Comparison of ENCODE assay signal across 26 cellular contexts in the genomic region with DNA sequence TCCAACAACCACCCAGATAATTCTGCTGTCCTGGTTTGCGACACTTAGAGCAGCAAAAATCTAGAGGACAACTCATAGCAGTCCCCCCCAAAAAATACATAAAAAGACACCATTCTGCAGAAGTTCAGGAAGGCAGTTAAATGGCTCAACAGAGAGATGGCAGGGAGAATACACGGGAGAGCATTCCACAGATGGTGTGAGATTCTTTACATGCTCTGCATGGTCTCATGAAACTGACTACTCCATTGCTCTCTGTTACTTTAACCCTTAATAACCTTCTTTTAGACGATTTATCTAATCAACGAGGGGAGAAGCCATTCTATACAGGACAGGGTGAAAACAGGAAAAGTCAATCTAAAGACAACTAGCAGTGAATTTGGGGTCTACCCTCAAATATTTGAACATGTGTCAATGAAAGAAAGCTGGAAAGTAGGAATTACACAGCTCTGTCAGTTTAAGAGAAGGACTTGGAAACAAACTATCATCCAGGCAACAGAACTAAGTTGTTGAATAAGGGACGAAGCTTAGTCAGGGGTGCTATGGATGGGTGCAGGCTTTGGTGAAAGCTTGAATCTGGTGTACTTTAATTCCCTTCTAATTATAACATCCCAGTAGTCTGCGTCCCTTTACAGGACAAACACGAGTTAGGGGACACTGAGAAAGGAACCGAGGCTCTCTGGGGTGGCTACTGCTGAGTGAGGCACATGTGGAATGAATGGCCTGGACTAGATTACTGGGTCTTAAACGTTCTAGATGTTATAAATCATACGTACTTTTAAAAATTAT. TPM values are rescaled to one million over a fixed set of nuclear protein-coding genes. Genes with fewer than 3 reads are reported as not detected.
DNase-seq lines count a peak whose midpoint lies in the region; TF ChIP-seq lines count a peak whose summit lies in the region.
"Had no signal": no experiment of that assay in that cellular context is flagged by ENCODE, and none has a peak within 500 bp of the region (broad histone marks: within the 10 kb centered on the region; RNA-seq: fewer than 3 reads in every experiment).

No MANE protein-coding gene starts in this region.

- peak overlapping the region; percentile 67 to 92 for H3K27ac ChIP-seq in right atrium auricular region
- H3K27ac ChIP-seq in skin epidermis = peak overlapping the region in 19 of 21 experiments; percentile 33 to 99 (median 93)
- H3K27ac ChIP-seq: parathyroid adenoma, PC-9, tibial nerve had no signal

- H3K9me3 Mint-ChIP-seq in HFFc6 (no peaks in the 10 kb centered on the region), endothelial cell (ENCODE audit: unreplicated experiment) (no peaks in the 10 kb centered on the region)

- H3K36me3 Mint-ChIP-seq in HFFc6 (ENCODE audit: low read depth) = peaks cover 21% of the 10 kb centered on the region
- no peaks in the 10 kb centered on the region for H3K36me3 Mint-ChIP-seq in endothelial cell (ENCODE audit: low read depth, unreplicated experiment)
- H3K36me3 Mint-ChIP-seq: CD8-positive, alpha-beta T cell had no signal

- peaks cover 0 to 8% of the 10 kb centered on the region in 2 donors for H3K4me1 ChIP-seq in right atrium auricular region

- no peaks in the 10 kb centered on the region for H3K36me3 ChIP-seq in right atrium auricular region
- H3K36me3 ChIP-seq: tibial nerve had no signal

- H3K4me3 Mint-ChIP-seq in HFFc6 = no peak overlapping the region; the same call in 1 of the 2 replicates
- no peak overlapping the region for H3K4me3 Mint-ChIP-seq in endothelial cell (ENCODE audit: unreplicated experiment)
- H3K4me3 Mint-ChIP-seq: activated B cell treated with CpG ODN at 0.5 μM for 24 hours; activated CD4-positive, alpha-beta memory T cell treated with anti-CD3 and anti-CD28 coated beads for 36 hours; CD8-positive, alpha-beta T cell; naive thymus-derived CD4-positive, alpha-beta T cell had no signal

- in situ Hi-C loops in ACHN (cut with HindIII; ENCODE audit: low pct_ligation_motif_present, low pct_unique_long_range_greater_than_20kb, low sequenced_read_pairs) = no loop called here

- H3K27ac Mint-ChIP-seq in HFFc6 (peak overlapping the region; percentile 10), endothelial cell (ENCODE audit: unreplicated experiment) (peak overlapping the region; percentile 21)
- H3K27ac Mint-ChIP-seq: activated B cell treated with CpG ODN at 0.5 μM for 24 hours; activated CD4-positive, alpha-beta memory T cell treated with anti-CD3 and anti-CD28 coated beads for 36 hours; CD8-positive, alpha-beta T cell; naive thymus-derived CD4-positive, alpha-beta T cell had no signal

- H3K4me3 ChIP-seq in right atrium auricular region (peak overlapping the region; percentile 30 to 35), skin epidermis (peak overlapping the region in 4 of 7 experiments; percentile 2 to 58 (median 7))
- H3K4me3 ChIP-seq: PC-9, tibial nerve had no signal

- no peak for TF ChIP-seq CTCF in HFFc6 (IDR thresholded peaks at IDR 0.05)
- no peak for TF ChIP-seq CTCF in endothelial cell (IDR thresholded peaks at IDR 0.05; ENCODE audit: unreplicated experiment)
- TF ChIP-seq CTCF in right atrium auricular region (IDR thresholded peaks at IDR 0.05) = no peak

- H3K27me3 ChIP-seq in right atrium auricular region = no peaks in the 10 kb centered on the region

- no peaks in the 10 kb centered on the region for H3K27me3 Mint-ChIP-seq in HFFc6 (ENCODE audit: insufficient read depth)
- H3K27me3 Mint-ChIP-seq in endothelial cell (ENCODE audit: unreplicated experiment) = peaks cover 2% of the 10 kb centered on the region

- peaks cover 0 to 8% of the 10 kb centered on the region in 2 donors for H3K9me3 ChIP-seq in right atrium auricular region
- H3K9me3 ChIP-seq: tibial nerve had no signal

- peaks cover 48% of the 10 kb centered on the region for H3K4me1 Mint-ChIP-seq in HFFc6 (ENCODE audit: low read depth)
- peaks cover 15% of the 10 kb centered on the region for H3K4me1 Mint-ChIP-seq in endothelial cell (ENCODE audit: unreplicated experiment)

- no peak for DNase-seq in HFFc6
- DNase-seq in endothelial cell (ENCODE audit: low spot score) = no peak
- DNase-seq in right atrium auricular region (ENCODE audit: low spot score) = no peak
- DNase-seq in NCI-H1930 (lab: John Stamatoyannopoulos, UW) = no peak
- no peak for DNase-seq in NCI-H510A treated with DMSO at 0.1 percent for 48 hours (lab: John Stamatoyannopoulos, UW)
- DNase-seq in T1000 (lab: John Stamatoyannopoulos, UW) = no peak
- DNase-seq in ACHN = no peak
- DNase-seq: activated B cell treated with CpG ODN at 0.5 μM for 24 hours; activated CD4-positive, alpha-beta memory T cell treated with anti-CD3 and anti-CD28 coated beads for 36 hours; anterior cingulate cortex; CD8-positive, alpha-beta T cell; cerebellar nuclear complex; DMS53; effector memory CD4-positive, alpha-beta T cell; GOT3; islet precursor cell; KBM-7; naive thymus-derived CD4-positive, alpha-beta T cell; NCI-H187; small intestine; stimulated activated CD4-positive, alpha-beta T cell treated with anti-CD3 and anti-CD28 coated beads, Interleukin-2, amount 100 ng/mL, for 48 hours; stimulated activated naive CD8-positive, alpha-beta T cell treated with anti-CD3 and anti-CD28 coated beads, Interleukin-15, Interleukin-2, amounts not matched to agents 100 U/mL and 50 U/mL, for 24 hours had no signal

RNA-seq across cellular contexts. Expression of gene PERP, which starts 5.1 kb away (rescaled TPM):
- 10 to 100 TPM; 40.6 to 53.4 (median 47.9) TPM for total RNA-seq in HFFc6 (2021; fragmentation: NEBNext Ultra II Directional; extraction: Animal tissue kit (Norgen Biotek cat#: 25700))
- 11.4 TPM for total RNA-seq in endothelial cell (ENCODE audit: unreplicated experiment)
- total RNA-seq in right atrium auricular region = 10 to 100 TPM; 46.3 to 57.8 TPM

RNA-seq across cellular contexts. Expression of gene ARFGEF3, which starts 59.6 kb away (rescaled TPM):
- total RNA-seq in HFFc6 (2021; fragmentation: NEBNext Ultra II Directional; extraction: Animal tissue kit (Norgen Biotek cat#: 25700)) = under 1 TPM; 0.06 to 0.19 (median 0.08) TPM
- total RNA-seq in endothelial cell (ENCODE audit: unreplicated experiment) (6.4 TPM), right atrium auricular region (1 to 10 TPM; 1.7 to 3.7 TPM)
- total RNA-seq: CD8-positive, alpha-beta T cell had no signal
